In the genomic region with DNA sequence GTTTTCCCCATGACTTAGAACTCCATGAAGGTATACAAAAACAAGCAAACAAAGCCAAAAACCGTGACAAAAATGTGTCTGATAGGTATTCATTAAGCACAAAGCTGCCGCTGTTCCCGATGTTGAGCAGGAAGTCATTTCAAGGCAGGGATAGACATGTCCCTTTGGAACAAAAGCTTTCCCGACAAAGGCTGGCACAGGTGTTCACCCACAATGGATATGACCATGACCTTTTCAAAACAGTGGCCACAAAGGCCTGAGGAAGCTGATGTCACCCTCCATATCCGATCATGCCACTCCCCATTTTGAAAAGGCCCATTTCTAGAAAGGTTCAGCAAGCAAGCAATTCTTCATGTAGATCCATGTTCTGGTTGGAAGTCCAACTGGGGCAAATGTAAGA, we compare ENCODE assay signal across 25 cellular contexts.
DNase-seq lines count a peak whose midpoint lies in the region; ATAC-seq and TF ChIP-seq lines count a peak whose summit lies in the region.
"Had no signal": no experiment of that assay in that cellular context is flagged by ENCODE, and none has a peak within 500 bp of the region (broad histone marks: within the 10 kb centered on the region; RNA-seq: fewer than 3 reads in every experiment).

No MANE protein-coding gene starts in this region.

- no peak overlapping the region for H3K4me3 ChIP-seq in GM23338
- H3K4me3 ChIP-seq: testis, uterus had no signal

- ATAC-seq in GM23338 (no peak), GM18907 (IDR thresholded peaks at IDR 0.05; ENCODE audit: unreplicated experiment) (no peak), GM21360 (IDR thresholded peaks at IDR 0.05; ENCODE audit: unreplicated experiment) (no peak), GM21717 (IDR thresholded peaks at IDR 0.05; ENCODE audit: unreplicated experiment) (no peak)
- ATAC-seq: activated CD4-positive, CD25-positive, alpha-beta regulatory T cell treated with anti-CD3 and anti-CD28 coated beads, Interleukin-2, amount 50 U/mL, for 24 hours; activated CD8-positive, alpha-beta T cell treated with anti-CD3 and anti-CD28 coated beads for 36 hours; HepG2; naive thymus-derived CD4-positive, alpha-beta T cell; stimulated activated naive CD8-positive, alpha-beta T cell treated with anti-CD3 and anti-CD28 coated beads, Interleukin-15, Interleukin-2, amounts not matched to agents 100 U/mL and 50 U/mL, for 24 hours had no signal

- no peaks in the 10 kb centered on the region for H3K79me2 ChIP-seq in GM23338 (replicated peaks; ENCODE audit: insufficient read depth)

- H3K36me3 Mint-ChIP-seq in GM23338 (ENCODE audit: low read depth): no peaks in the 10 kb centered on the region
- peaks cover 0 to 9% (median 0%) of the 10 kb centered on the region in 3 donors for H3K36me3 Mint-ChIP-seq in immature natural killer cell
- H3K36me3 Mint-ChIP-seq: CD14-positive monocyte had no signal

- H3K36me3 ChIP-seq in GM23338 (ENCODE audit: insufficient read depth): no peaks in the 10 kb centered on the region
- H3K36me3 ChIP-seq: uterus had no signal

- peak; percentile 91 for DNase-seq in DMS153 treated with DMSO at 0.1 percent for 48 hours (lab: John Stamatoyannopoulos, UW; ENCODE audit: unreplicated experiment)
- no peak for DNase-seq in GM23338 (ENCODE audit: low spot score)
- peak; percentile 93 for DNase-seq in NCI-H748 treated with DMSO at 0.1 percent for 48 hours (lab: John Stamatoyannopoulos, UW)
- no peak for DNase-seq in immature natural killer cell
- DNase-seq: activated CD8-positive, alpha-beta T cell treated with anti-CD3 and anti-CD28 coated beads for 36 hours; anterior cingulate cortex; islet precursor cell; Kasumi-1; naive thymus-derived CD4-positive, alpha-beta T cell; NCI-H1694; nucleus accumbens; RPMI8226; stimulated activated naive CD8-positive, alpha-beta T cell treated with anti-CD3 and anti-CD28 coated beads, Interleukin-15, Interleukin-2, amounts not matched to agents 100 U/mL and 50 U/mL, for 24 hours; testis had no signal

- H3F3A ChIP-seq in GM23338 (replicated peaks; ENCODE audit: low read depth): no peaks in the 10 kb centered on the region

- H3K27me3 ChIP-seq in GM23338 (ENCODE audit: insufficient read depth): no peaks in the 10 kb centered on the region
- H3K27me3 ChIP-seq: testis, uterus had no signal

- H3K4me1 ChIP-seq in GM23338 (ENCODE audit: insufficient read depth): no peaks in the 10 kb centered on the region
- H3K4me1 ChIP-seq: testis, uterus had no signal

- no peak for TF ChIP-seq CTCF in GM23338 (conservative IDR thresholded peaks at IDR 0.05; ENCODE audit: low read depth in 2 of 2)

- H3K27ac Mint-ChIP-seq in GM23338 (0 out of 2 replicates have a peak overlapping the region, but pooled peaks have one; percentile 18), immature natural killer cell (peak overlapping the region in 4 of 6 donors; percentile 6 to 65 (median 54))
- H3K27ac Mint-ChIP-seq: activated CD8-positive, alpha-beta T cell treated with anti-CD3 and anti-CD28 coated beads for 36 hours; activated naive CD8-positive, alpha-beta T cell; activated T-helper 2 cell treated with anti-CD3 and anti-CD28 coated beads, Interferon-gamma antibody, Interleukin-2, Interleukin-4, amounts not matched to agents 10 μg/mL and 5 μg/mL and 100 μg/mL, durations not matched to agents 14 hours and 24 hours and 36 hours; CD14-positive monocyte; dendritic cell treated with granulocyte-macrophage colony-stimulating factor and Interleukin-4, amounts not matched to agents 40 ng/mL and 50 ng/mL, for 4 days; T-helper 1 cell treated with Interleukin-12 subunit alpha and Interleukin-12 subunit beta and Interleukin-4 antibody, amounts not matched to agents 30 μg/mL and 1 μg/mL, for 36 hours had no signal

- H3K27ac ChIP-seq in GM23338 (ENCODE audit: low read depth): no peak overlapping the region
- H3K27ac ChIP-seq: testis, uterus had no signal

- H3K9me2 ChIP-seq in GM23338 (ENCODE audit: insufficient read depth): peaks cover 4% of the 10 kb centered on the region; the same call in 1 of the 2 replicates

- H2AFZ ChIP-seq in GM23338: peak overlapping the region; percentile 84

- H3K4me3 Mint-ChIP-seq in GM23338: no peak overlapping the region
- H3K4me3 Mint-ChIP-seq in immature natural killer cell: no peak overlapping the region
- H3K4me3 Mint-ChIP-seq: activated CD8-positive, alpha-beta T cell treated with anti-CD3 and anti-CD28 coated beads for 36 hours; activated naive CD8-positive, alpha-beta T cell; CD14-positive monocyte; dendritic cell treated with granulocyte-macrophage colony-stimulating factor and Interleukin-4, amounts not matched to agents 40 ng/mL and 50 ng/mL, for 4 days; naive thymus-derived CD4-positive, alpha-beta T cell; T-helper 1 cell treated with Interleukin-12 subunit alpha and Interleukin-12 subunit beta and Interleukin-4 antibody, amounts not matched to agents 30 μg/mL and 1 μg/mL, for 36 hours had no signal

- H3K4me1 Mint-ChIP-seq in GM23338 (peaks cover 5% of the 10 kb centered on the region; the same call in 1 of the 3 replicates), immature natural killer cell (peaks cover 13 to 17% of the 10 kb centered on the region in 2 donors)

- no peak overlapping the region for H3K4me2 ChIP-seq in GM23338

- peaks cover 3% of the 10 kb centered on the region for H3K27me3 Mint-ChIP-seq in GM23338 (ENCODE audit: insufficient read depth, low read depth, poor library complexity)
- peaks cover 4 to 6% (median 6%) of the 10 kb centered on the region in 3 donors for H3K27me3 Mint-ChIP-seq in immature natural killer cell (ENCODE audit: low read depth in 3 of 3)
- H3K27me3 Mint-ChIP-seq: activated CD8-positive, alpha-beta T cell treated with anti-CD3 and anti-CD28 coated beads for 36 hours; activated naive CD8-positive, alpha-beta T cell; dendritic cell treated with granulocyte-macrophage colony-stimulating factor and Interleukin-4, amounts not matched to agents 40 ng/mL and 50 ng/mL, for 4 days; naive thymus-derived CD4-positive, alpha-beta T cell had no signal

- H3K9me3 Mint-ChIP-seq in GM23338 (no peaks in the 10 kb centered on the region), immature natural killer cell (no peaks in the 10 kb centered on the region)
- H3K9me3 Mint-ChIP-seq: dendritic cell treated with granulocyte-macrophage colony-stimulating factor and Interleukin-4, amounts not matched to agents 40 ng/mL and 50 ng/mL, for 4 days had no signal

- no peaks in the 10 kb centered on the region for H4K20me1 ChIP-seq in GM23338 (replicated peaks; ENCODE audit: insufficient read depth)

TF ChIP-seq in GM23338, 12 proteins besides CTCF, POLR2A, EP300 and RAD21 (continues in another document):
- TF ChIP-seq ZNF114 (CRISPR knock-in tag; IDR thresholded peaks at IDR 0.05) (no peak), STAT1 (IDR thresholded peaks at IDR 0.05; ENCODE audit: unreplicated experiment) (no peak)
- TF ChIP-seq, protein P1, sequence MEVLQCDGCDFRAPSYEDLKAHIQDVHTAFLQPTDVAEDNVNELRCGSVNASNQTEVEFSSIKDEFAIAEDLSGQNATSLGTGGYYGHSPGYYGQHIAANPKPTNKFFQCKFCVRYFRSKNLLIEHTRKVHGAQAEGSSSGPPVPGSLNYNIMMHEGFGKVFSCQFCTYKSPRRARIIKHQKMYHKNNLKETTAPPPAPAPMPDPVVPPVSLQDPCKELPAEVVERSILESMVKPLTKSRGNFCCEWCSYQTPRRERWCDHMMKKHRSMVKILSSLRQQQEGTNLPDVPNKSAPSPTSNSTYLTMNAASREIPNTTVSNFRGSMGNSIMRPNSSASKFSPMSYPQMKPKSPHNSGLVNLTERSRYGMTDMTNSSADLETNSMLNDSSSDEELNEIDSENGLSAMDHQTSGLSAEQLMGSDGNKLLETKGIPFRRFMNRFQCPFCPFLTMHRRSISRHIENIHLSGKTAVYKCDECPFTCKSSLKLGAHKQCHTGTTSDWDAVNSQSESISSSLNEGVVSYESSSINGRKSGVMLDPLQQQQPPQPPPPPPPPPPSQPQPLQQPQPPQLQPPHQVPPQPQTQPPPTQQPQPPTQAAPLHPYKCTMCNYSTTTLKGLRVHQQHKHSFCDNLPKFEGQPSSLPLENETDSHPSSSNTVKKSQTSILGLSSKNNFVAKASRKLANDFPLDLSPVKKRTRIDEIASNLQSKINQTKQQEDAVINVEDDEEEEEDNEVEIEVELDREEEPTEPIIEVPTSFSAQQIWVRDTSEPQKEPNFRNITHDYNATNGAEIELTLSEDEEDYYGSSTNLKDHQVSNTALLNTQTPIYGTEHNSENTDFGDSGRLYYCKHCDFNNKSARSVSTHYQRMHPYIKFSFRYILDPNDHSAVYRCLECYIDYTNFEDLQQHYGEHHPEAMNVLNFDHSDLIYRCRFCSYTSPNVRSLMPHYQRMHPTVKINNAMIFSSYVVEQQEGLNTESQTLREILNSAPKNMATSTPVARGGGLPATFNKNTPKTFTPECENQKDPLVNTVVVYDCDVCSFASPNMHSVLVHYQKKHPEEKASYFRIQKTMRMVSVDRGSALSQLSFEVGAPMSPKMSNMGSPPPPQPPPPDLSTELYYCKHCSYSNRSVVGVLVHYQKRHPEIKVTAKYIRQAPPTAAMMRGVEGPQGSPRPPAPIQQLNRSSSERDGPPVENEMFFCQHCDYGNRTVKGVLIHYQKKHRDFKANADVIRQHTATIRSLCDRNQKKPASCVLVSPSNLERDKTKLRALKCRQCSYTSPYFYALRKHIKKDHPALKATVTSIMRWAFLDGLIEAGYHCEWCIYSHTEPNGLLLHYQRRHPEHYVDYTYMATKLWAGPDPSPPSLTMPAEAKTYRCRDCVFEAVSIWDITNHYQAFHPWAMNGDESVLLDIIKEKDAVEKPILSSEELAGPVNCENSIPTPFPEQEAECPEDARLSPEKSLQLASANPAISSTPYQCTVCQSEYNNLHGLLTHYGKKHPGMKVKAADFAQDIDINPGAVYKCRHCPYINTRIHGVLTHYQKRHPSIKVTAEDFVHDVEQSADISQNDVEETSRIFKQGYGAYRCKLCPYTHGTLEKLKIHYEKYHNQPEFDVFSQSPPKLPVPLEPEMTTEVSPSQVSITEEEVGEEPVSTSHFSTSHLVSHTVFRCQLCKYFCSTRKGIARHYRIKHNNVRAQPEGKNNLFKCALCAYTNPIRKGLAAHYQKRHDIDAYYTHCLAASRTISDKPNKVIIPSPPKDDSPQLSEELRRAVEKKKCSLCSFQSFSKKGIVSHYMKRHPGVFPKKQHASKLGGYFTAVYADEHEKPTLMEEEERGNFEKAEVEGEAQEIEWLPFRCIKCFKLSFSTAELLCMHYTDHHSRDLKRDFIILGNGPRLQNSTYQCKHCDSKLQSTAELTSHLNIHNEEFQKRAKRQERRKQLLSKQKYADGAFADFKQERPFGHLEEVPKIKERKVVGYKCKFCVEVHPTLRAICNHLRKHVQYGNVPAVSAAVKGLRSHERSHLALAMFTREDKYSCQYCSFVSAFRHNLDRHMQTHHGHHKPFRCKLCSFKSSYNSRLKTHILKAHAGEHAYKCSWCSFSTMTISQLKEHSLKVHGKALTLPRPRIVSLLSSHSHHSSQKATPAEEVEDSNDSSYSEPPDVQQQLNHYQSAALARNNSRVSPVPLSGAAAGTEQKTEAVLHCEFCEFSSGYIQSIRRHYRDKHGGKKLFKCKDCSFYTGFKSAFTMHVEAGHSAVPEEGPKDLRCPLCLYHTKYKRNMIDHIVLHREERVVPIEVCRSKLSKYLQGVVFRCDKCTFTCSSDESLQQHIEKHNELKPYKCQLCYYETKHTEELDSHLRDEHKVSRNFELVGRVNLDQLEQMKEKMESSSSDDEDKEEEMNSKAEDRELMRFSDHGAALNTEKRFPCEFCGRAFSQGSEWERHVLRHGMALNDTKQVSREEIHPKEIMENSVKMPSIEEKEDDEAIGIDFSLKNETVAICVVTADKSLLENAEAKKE (CRISPR knock-in tag; IDR thresholded peaks at IDR 0.05): no peak

Comparison
In these comparisons a context has a peak if more than half of its experiments do, and no peak if none do; other contexts are left out.
1. DNase-seq: peak in DMS153 treated with DMSO at 0.1 percent for 48 hours (single experiment) and NCI-H748 treated with DMSO at 0.1 percent for 48 hours (single experiment); none in GM23338 (single experiment) and immature natural killer cell (0 of 3).